33 cellular contexts compared by ENCODE assay signal in genomic region chr7:106797937-106798336, GRCh38.
"Had no signal": no experiment of that assay in that cellular context is flagged by ENCODE, and none has a peak within 500 bp of the region (broad histone marks: within the 10 kb centered on the region; RNA-seq: fewer than 3 reads in every experiment).

No MANE protein-coding gene starts in this region.

- FAIRE-seq: TTC549 had no signal

- H3K27me3 Mint-ChIP-seq: activated naive CD4-positive, alpha-beta T cell treated with anti-CD3 and anti-CD28 coated beads, Interleukin-2, amount 10 ng/mL, durations not matched to agents 7 days and 5 days; activated naive CD8-positive, alpha-beta T cell treated with anti-CD3 and anti-CD28 coated beads, Interleukin-2, amount 10 ng/mL, durations not matched to agents 7 days and 5 days had no signal

- H3K27ac Mint-ChIP-seq: activated CD4-positive, alpha-beta memory T cell treated with anti-CD3 and anti-CD28 coated beads, Interleukin-2, amount 10 ng/mL, durations not matched to agents 7 days and 5 days; activated CD4-positive, alpha-beta T cell treated with anti-CD3 and anti-CD28 coated beads, Interleukin-2, amount 10 ng/mL, durations not matched to agents 7 days and 5 days; activated naive CD4-positive, alpha-beta T cell treated with anti-CD3 and anti-CD28 coated beads, Interleukin-2, amount 10 ng/mL, durations not matched to agents 7 days and 5 days; activated naive CD4-positive, alpha-beta T cell treated with anti-CD3 and anti-CD28 coated beads, Interleukin-2, amount 50 U/mL, for 72 hours; activated naive CD8-positive, alpha-beta T cell treated with anti-CD3 and anti-CD28 coated beads, Interleukin-2, amount 10 ng/mL, durations not matched to agents 7 days and 5 days; activated T-cell treated with anti-CD3 and anti-CD28 coated beads, Interleukin-2, amount 50 U/mL, for 24 hours; activated T-cell treated with anti-CD3 and anti-CD28 coated beads, Interleukin-2, amount 50 U/mL, for 72 hours; brain; dendritic cell treated with granulocyte-macrophage colony-stimulating factor and Interleukin-4, amounts not matched to agents 40 ng/mL and 50 ng/mL, for 4 days; effector memory CD8-positive, alpha-beta T cell; WTC11 had no signal

- H3K36me3 ChIP-seq: ascending aorta, breast epithelium, cardiac muscle cell, esophagus muscularis mucosa, gastroesophageal sphincter, heart right ventricle had no signal

- ATAC-seq: activated naive CD4-positive, alpha-beta T cell treated with anti-CD3 and anti-CD28 coated beads, Interleukin-2, amount 50 U/mL, for 72 hours; activated T-cell treated with anti-CD3 and anti-CD28 coated beads, Interleukin-2, amount 50 U/mL, for 72 hours; effector memory CD8-positive, alpha-beta T cell; foreskin keratinocyte; gastroesophageal sphincter; heart right ventricle; WTC11 had no signal

- H3K36me3 Mint-ChIP-seq: activated naive CD4-positive, alpha-beta T cell treated with anti-CD3 and anti-CD28 coated beads, Interleukin-2, amount 10 ng/mL, durations not matched to agents 7 days and 5 days; activated naive CD4-positive, alpha-beta T cell treated with anti-CD3 and anti-CD28 coated beads, Interleukin-2, amount 50 U/mL, for 72 hours; brain had no signal

- DNase-seq: activated CD4-positive, alpha-beta memory T cell treated with anti-CD3 and anti-CD28 coated beads, Interleukin-2, amount 10 ng/mL, durations not matched to agents 7 days and 5 days; activated CD4-positive, alpha-beta T cell treated with anti-CD3 and anti-CD28 coated beads for 1 hour; activated CD4-positive, alpha-beta T cell treated with anti-CD3 and anti-CD28 coated beads for 4 hours; activated CD4-positive, alpha-beta T cell treated with anti-CD3 and anti-CD28 coated beads, Interleukin-2, amount 10 ng/mL, durations not matched to agents 7 days and 5 days; activated CD4-positive, alpha-beta T cell treated with anti-CD3 and anti-CD28 coated beads, Interleukin-2, amount 50 U/mL, for 4 hours; activated CD8-positive, alpha-beta memory T cell treated with anti-CD3 and anti-CD28 coated beads, Interleukin-2, amount 50 U/mL, for 48 hours; activated gamma-delta T cell; activated naive CD4-positive, alpha-beta T cell; activated naive CD4-positive, alpha-beta T cell treated with anti-CD3 and anti-CD28 coated beads, Interleukin-2, amount 10 ng/mL, durations not matched to agents 7 days and 5 days; activated naive CD8-positive, alpha-beta T cell treated with anti-CD3 and anti-CD28 coated beads, Interleukin-2, amount 10 ng/mL, durations not matched to agents 7 days and 5 days; activated T-cell treated with anti-CD3 and anti-CD28 coated beads for 4 hours; activated T-cell treated with anti-CD3 and anti-CD28 coated beads, Interleukin-2, amount 50 U/mL, for 24 hours; activated T-cell treated with anti-CD3 and anti-CD28 coated beads, Interleukin-2, amount 50 U/mL, for 72 hours; central memory CD4-positive, alpha-beta T cell; cerebellar nuclear complex; dorsolateral prefrontal cortex; effector memory CD8-positive, alpha-beta T cell; erythroblast; foreskin keratinocyte; heart right ventricle; T-helper 2 cell had no signal

- H3K4me3 Mint-ChIP-seq: activated CD4-positive, alpha-beta memory T cell treated with anti-CD3 and anti-CD28 coated beads, Interleukin-2, amount 10 ng/mL, durations not matched to agents 7 days and 5 days; activated CD4-positive, alpha-beta T cell treated with anti-CD3 and anti-CD28 coated beads, Interleukin-2, amount 10 ng/mL, durations not matched to agents 7 days and 5 days; activated naive CD4-positive, alpha-beta T cell treated with anti-CD3 and anti-CD28 coated beads, Interleukin-2, amount 10 ng/mL, durations not matched to agents 7 days and 5 days; activated naive CD8-positive, alpha-beta T cell treated with anti-CD3 and anti-CD28 coated beads, Interleukin-2, amount 10 ng/mL, durations not matched to agents 7 days and 5 days; activated T-cell treated with anti-CD3 and anti-CD28 coated beads, Interleukin-2, amount 50 U/mL, for 24 hours; activated T-cell treated with anti-CD3 and anti-CD28 coated beads, Interleukin-2, amount 50 U/mL, for 72 hours; brain; dendritic cell treated with granulocyte-macrophage colony-stimulating factor and Interleukin-4, amounts not matched to agents 40 ng/mL and 50 ng/mL, for 4 days; effector memory CD8-positive, alpha-beta T cell; WTC11 had no signal

- H3K9me3 ChIP-seq: ascending aorta, esophagus muscularis mucosa, gastroesophageal sphincter had no signal

- H3K27ac ChIP-seq: ascending aorta, breast epithelium, cardiac muscle cell, coronary artery, dorsolateral prefrontal cortex, esophagus muscularis mucosa, foreskin keratinocyte, gastroesophageal sphincter, heart right ventricle, VCaP had no signal

- H3K27me3 ChIP-seq: ascending aorta, breast epithelium, cardiac muscle cell, esophagus muscularis mucosa, gastroesophageal sphincter had no signal

- H3K4me1 ChIP-seq: ascending aorta, breast epithelium, esophagus muscularis mucosa, foreskin keratinocyte, gastroesophageal sphincter, heart right ventricle had no signal

- H3K9me3 Mint-ChIP-seq: dendritic cell treated with granulocyte-macrophage colony-stimulating factor and Interleukin-4, amounts not matched to agents 40 ng/mL and 50 ng/mL, for 4 days; effector memory CD8-positive, alpha-beta T cell had no signal

- H3K4me3 ChIP-seq: ascending aorta, breast epithelium, cardiac muscle cell, coronary artery, dorsolateral prefrontal cortex, esophagus muscularis mucosa, gastroesophageal sphincter, heart right ventricle had no signal

- H3K4me1 Mint-ChIP-seq: activated CD4-positive, alpha-beta memory T cell treated with anti-CD3 and anti-CD28 coated beads, Interleukin-2, amount 10 ng/mL, durations not matched to agents 7 days and 5 days; activated CD4-positive, alpha-beta T cell treated with anti-CD3 and anti-CD28 coated beads, Interleukin-2, amount 10 ng/mL, durations not matched to agents 7 days and 5 days; activated naive CD4-positive, alpha-beta T cell treated with anti-CD3 and anti-CD28 coated beads, Interleukin-2, amount 10 ng/mL, durations not matched to agents 7 days and 5 days; activated naive CD8-positive, alpha-beta T cell treated with anti-CD3 and anti-CD28 coated beads, Interleukin-2, amount 10 ng/mL, durations not matched to agents 7 days and 5 days had no signal
